18 cellular contexts compared by ENCODE assay signal in genomic region chr22:48709976-48710375, GRCh38.
DNase-seq lines count a peak whose midpoint lies in the region; ATAC-seq and TF ChIP-seq lines count a peak whose summit lies in the region.
"Had no signal": no experiment of that assay in that cellular context is flagged by ENCODE, and none has a peak within 500 bp of the region (broad histone marks: within the 10 kb centered on the region; RNA-seq: fewer than 3 reads in every experiment).

No MANE protein-coding gene starts in this region.

- H3K79me1 ChIP-seq in IMR-90 (ENCODE audit: low read depth in 1 of 2, low read length in 2 of 2): no peaks in the 10 kb centered on the region

- intact Hi-C loops in IMR-90 (cut with micrococcal nuclease) (no loop called here), left lung (cut with DNase I) (no loop called here), sciatic nerve (cut with DNase I) (no loop called here), colonic mucosa (cut with DNase I) (no loop called here)

- H3K23ac ChIP-seq in IMR-90 (ENCODE audit: low read depth, low read length): no peak overlapping the region

- no peak overlapping the region for H2AK5ac ChIP-seq in IMR-90 (ENCODE audit: low read depth, low read length)

- H3K14ac ChIP-seq in IMR-90 (replicated peaks; ENCODE audit: low read depth, low read length): no peak overlapping the region

- no peak overlapping the region for H2AFZ ChIP-seq in IMR-90 (replicated peaks; ENCODE audit: low read length, poor library complexity)
- H2AFZ ChIP-seq: GM23338 had no signal

- TF ChIP-seq RAD21 in IMR-90 (IDR thresholded peaks at IDR 0.05; ENCODE audit: low read length): no peak

- H3K9ac ChIP-seq in IMR-90 (ENCODE audit: low read depth, low read length) (no peak overlapping the region), colonic mucosa (ENCODE audit: low read depth in 2 of 2, low read length in 2 of 2) (no peak overlapping the region)
- H3K9ac ChIP-seq: BLaER1 had no signal

- no peaks in the 10 kb centered on the region for H3K9me3 Mint-ChIP-seq in activated naive CD8-positive, alpha-beta T cell treated with anti-CD3 and anti-CD28 coated beads, Interleukin-2, amount 10 ng/mL, durations not matched to agents 7 days and 5 days
- no peaks in the 10 kb centered on the region for H3K9me3 Mint-ChIP-seq in activated naive CD8-positive, alpha-beta T cell treated with anti-CD3 and anti-CD28 coated beads, Interleukin-2, amount 50 U/mL, for 24 hours

- H3K4ac ChIP-seq in IMR-90 (ENCODE audit: low read depth, low read length): no peak overlapping the region

- H3K9me1 ChIP-seq in IMR-90 (ENCODE audit: insufficient read depth, low read length): no peaks in the 10 kb centered on the region

- H3K4me2 ChIP-seq in IMR-90 (ENCODE audit: low read depth, low read length): no peak overlapping the region
- H3K4me2 ChIP-seq: BLaER1, GM23338 had no signal

- H3K36me3 Mint-ChIP-seq in activated naive CD8-positive, alpha-beta T cell treated with anti-CD3 and anti-CD28 coated beads, Interleukin-2, amount 10 ng/mL, durations not matched to agents 7 days and 5 days: no peaks in the 10 kb centered on the region
- no peaks in the 10 kb centered on the region for H3K36me3 Mint-ChIP-seq in activated naive CD8-positive, alpha-beta T cell treated with anti-CD3 and anti-CD28 coated beads, Interleukin-2, amount 50 U/mL, for 24 hours (ENCODE audit: low read depth)
- H3K36me3 Mint-ChIP-seq: CD14-positive monocyte; CD4-positive, alpha-beta memory T cell had no signal

- no peak overlapping the region for H3K18ac ChIP-seq in IMR-90 (ENCODE audit: low read depth, low read length)

- no peak overlapping the region for H4K91ac ChIP-seq in IMR-90 (ENCODE audit: insufficient read depth, low read depth, low read length)

- POLR2A ChIA-PET in activated naive CD8-positive, alpha-beta T cell treated with anti-CD3 and anti-CD28 coated beads, Interleukin-2, amount 10 ng/mL, durations not matched to agents 7 days and 5 days (lab: Charles Lee): no interaction called here
- POLR2A ChIA-PET in IMR-90 (lab: Charles Lee; ENCODE audit: unreplicated experiment): no interaction called here

- no peak overlapping the region for H3K27ac Mint-ChIP-seq in activated naive CD8-positive, alpha-beta T cell treated with anti-CD3 and anti-CD28 coated beads, Interleukin-2, amount 10 ng/mL, durations not matched to agents 7 days and 5 days
- no peak overlapping the region for H3K27ac Mint-ChIP-seq in activated naive CD8-positive, alpha-beta T cell treated with anti-CD3 and anti-CD28 coated beads, Interleukin-2, amount 50 U/mL, for 24 hours
- H3K27ac Mint-ChIP-seq: CD14-positive monocyte, GM23338 had no signal

- no peaks in the 10 kb centered on the region for H3K27me3 Mint-ChIP-seq in activated naive CD8-positive, alpha-beta T cell treated with anti-CD3 and anti-CD28 coated beads, Interleukin-2, amount 10 ng/mL, durations not matched to agents 7 days and 5 days
- H3K27me3 Mint-ChIP-seq in activated naive CD8-positive, alpha-beta T cell treated with anti-CD3 and anti-CD28 coated beads, Interleukin-2, amount 50 U/mL, for 24 hours: no peaks in the 10 kb centered on the region
- H3K27me3 Mint-ChIP-seq: CD4-positive, alpha-beta memory T cell had no signal

- no peaks in the 10 kb centered on the region for H3K4me1 Mint-ChIP-seq in activated naive CD8-positive, alpha-beta T cell treated with anti-CD3 and anti-CD28 coated beads, Interleukin-2, amount 10 ng/mL, durations not matched to agents 7 days and 5 days
- H3K4me1 Mint-ChIP-seq in activated naive CD8-positive, alpha-beta T cell treated with anti-CD3 and anti-CD28 coated beads, Interleukin-2, amount 50 U/mL, for 24 hours: no peaks in the 10 kb centered on the region
- H3K4me1 Mint-ChIP-seq: CD14-positive monocyte; CD4-positive, alpha-beta memory T cell; GM23338 had no signal

- no peak for TF ChIP-seq CTCF in IMR-90 (conservative IDR thresholded peaks at IDR 0.05; ENCODE audit: low read depth, low read length)
- TF ChIP-seq CTCF in left lung (IDR thresholded peaks at IDR 0.05): no peak
- TF ChIP-seq CTCF in colonic mucosa (IDR thresholded peaks at IDR 0.05): no peak

- no peak overlapping the region for H4K5ac ChIP-seq in IMR-90 (ENCODE audit: low read depth, low read length)

- H3K27ac ChIP-seq in IMR-90 (ENCODE audit: insufficient read depth, low read length): no peak overlapping the region
- no peak overlapping the region for H3K27ac ChIP-seq in left lung
- no peak overlapping the region for H3K27ac ChIP-seq in colonic mucosa
- H3K27ac ChIP-seq: BLaER1 had no signal

- no peak overlapping the region for H2BK20ac ChIP-seq in IMR-90 (ENCODE audit: low read depth, low read length)

- H3K36me3 ChIP-seq in IMR-90 (ENCODE audit: control insufficient read depth, insufficient read depth, low read length) (no peaks in the 10 kb centered on the region), left lung (no peaks in the 10 kb centered on the region), colonic mucosa (no peaks in the 10 kb centered on the region)
- H3K36me3 ChIP-seq: BLaER1 had no signal

- in situ Hi-C loops in IMR-90 (cut with MboI; ENCODE audit: low sequenced_read_pairs): no loop called here

- no peak overlapping the region for H2BK5ac ChIP-seq in IMR-90 (ENCODE audit: low read depth, low read length, poor library complexity, severe bottlenecking)

- no peak overlapping the region for H3K4me3 ChIP-seq in IMR-90 (ENCODE audit: insufficient read depth, low read depth, low read length)
- no peak overlapping the region for H3K4me3 ChIP-seq in left lung
- no peak overlapping the region for H3K4me3 ChIP-seq in colonic mucosa
- H3K4me3 ChIP-seq: BLaER1, GM23338 had no signal

- no peak overlapping the region for H2BK120ac ChIP-seq in IMR-90 (ENCODE audit: low read depth, low read length)

- no peak overlapping the region for H4K8ac ChIP-seq in IMR-90 (ENCODE audit: low read depth in 2 of 2, low read length in 2 of 2)

- H3K27me3 ChIP-seq in IMR-90 (ENCODE audit: control insufficient read depth, insufficient read depth, low read length) (no peaks in the 10 kb centered on the region), left lung (no peaks in the 10 kb centered on the region), colonic mucosa (no peaks in the 10 kb centered on the region)
- H3K27me3 ChIP-seq: BLaER1 had no signal

- no peak for ATAC-seq in activated naive CD8-positive, alpha-beta T cell treated with anti-CD3 and anti-CD28 coated beads, Interleukin-2, amount 10 ng/mL, durations not matched to agents 7 days and 5 days (ENCODE audit: low read depth)
- ATAC-seq in activated naive CD8-positive, alpha-beta T cell treated with anti-CD3 and anti-CD28 coated beads, Interleukin-2, amount 50 U/mL, for 24 hours: no peak
- ATAC-seq in IMR-90 (ENCODE audit: low read depth) (no peak), left lung (no peak), sciatic nerve (no peak), HG03439 (IDR thresholded peaks at IDR 0.05; ENCODE audit: unreplicated experiment) (no peak)
- ATAC-seq: HepG2 had no signal

- dilution Hi-C loops in IMR-90 (cut with HindIII; ENCODE audit: low sequenced_read_pairs, unreplicated experiment): no loop called here

- H4K20me1 ChIP-seq in IMR-90 (ENCODE audit: insufficient read depth, low read length): no peaks in the 10 kb centered on the region

- TF ChIP-seq POLR2A in IMR-90 (IDR thresholded peaks at IDR 0.05; ENCODE audit: low read depth, low read length): no peak

- H3K9me3 ChIP-seq in IMR-90 (ENCODE audit: control insufficient read depth, insufficient read depth, low read length) (peaks cover 77% of the 10 kb centered on the region), left lung (peaks cover 0 to under 1% of the 10 kb centered on the region in 2 donors), colonic mucosa (no peaks in the 10 kb centered on the region)
- H3K9me3 ChIP-seq: BLaER1 had no signal

- 82% methylated on average over 3 of the region's 8 CpGs; no CpG with 5 or more reads in 1 of the 2 experiments for WGBS in IMR-90 (ENCODE audit: extremely low coverage in 2 of 2, insufficient read length in 1 of 2), 2 experiments

- CTCF ChIA-PET in IMR-90 (lab: Yijun Ruan, JAX): no interaction called here

- BruUV-seq in IMR-90 (replicated peaks; lab: Mats Ljungman, UMichigan): no TSS peak

- no peak overlapping the region for H3K4me3 Mint-ChIP-seq in activated naive CD8-positive, alpha-beta T cell treated with anti-CD3 and anti-CD28 coated beads, Interleukin-2, amount 10 ng/mL, durations not matched to agents 7 days and 5 days
- H3K4me3 Mint-ChIP-seq in activated naive CD8-positive, alpha-beta T cell treated with anti-CD3 and anti-CD28 coated beads, Interleukin-2, amount 50 U/mL, for 24 hours: no peak overlapping the region
- H3K4me3 Mint-ChIP-seq: CD14-positive monocyte; CD4-positive, alpha-beta memory T cell; GM23338 had no signal

- H2BK15ac ChIP-seq in IMR-90 (ENCODE audit: low read depth, low read length): no peak overlapping the region

- H3K56ac ChIP-seq in IMR-90 (ENCODE audit: extremely low read depth, insufficient read depth, low read length): no peak overlapping the region

- peak; percentile 4 for DNase-seq in activated naive CD8-positive, alpha-beta T cell treated with anti-CD3 and anti-CD28 coated beads, Interleukin-2, amount 10 ng/mL, durations not matched to agents 7 days and 5 days
- DNase-seq in activated naive CD8-positive, alpha-beta T cell treated with anti-CD3 and anti-CD28 coated beads, Interleukin-2, amount 50 U/mL, for 24 hours: no peak
- DNase-seq in IMR-90: no peak
- DNase-seq in left lung: peak; percentile 14 to 49
- DNase-seq in sciatic nerve (ENCODE audit: low spot score): peak; percentile 30
- no peak for DNase-seq in amygdala (lab: John Stamatoyannopoulos, UW)
- DNase-seq in colonic mucosa: no peak
- DNase-seq: 8988T; CD4-positive, alpha-beta memory T cell; DMS153; DMS79; GDM1; HCEC 1CT had no signal

- H3K4me1 ChIP-seq in IMR-90 (ENCODE audit: control insufficient read depth, insufficient read depth, low read length) (no peaks in the 10 kb centered on the region), left lung (no peaks in the 10 kb centered on the region), colonic mucosa (no peaks in the 10 kb centered on the region)
- H3K4me1 ChIP-seq: BLaER1 had no signal

- peak overlapping the region; percentile 68 for H2AK9ac ChIP-seq in IMR-90 (replicated peaks; ENCODE audit: low read depth, low read length, poor library complexity)

TF ChIP-seq in IMR-90, 13 proteins besides CTCF, POLR2A, EP300 and RAD21:
- TF ChIP-seq BHLHE40 (IDR thresholded peaks at IDR 0.05; ENCODE audit: low read depth, low read length) (no peak), RCOR1 (IDR thresholded peaks at IDR 0.05; ENCODE audit: insufficient replicate concordance, low read length) (no peak), RFX5 (IDR thresholded peaks at IDR 0.05; ENCODE audit: low read depth, low read length) (no peak), SMC3 (IDR thresholded peaks at IDR 0.05; ENCODE audit: low read depth, low read length) (no peak)

Comparison
In these comparisons a context has a peak if more than half of its experiments do, and no peak if none do; other contexts are left out.
1. DNase-seq: peak in activated naive CD8-positive, alpha-beta T cell treated with anti-CD3 and anti-CD28 coated beads, Interleukin-2, amount 10 ng/mL, durations not matched to agents 7 days and 5 days (single experiment), left lung (2 of 2) and sciatic nerve (single experiment); none in activated naive CD8-positive, alpha-beta T cell treated with anti-CD3 and anti-CD28 coated beads, Interleukin-2, amount 50 U/mL, for 24 hours (single experiment), IMR-90 (single experiment), amygdala (0 of 56) and colonic mucosa (single experiment).